In the genomic region with DNA sequence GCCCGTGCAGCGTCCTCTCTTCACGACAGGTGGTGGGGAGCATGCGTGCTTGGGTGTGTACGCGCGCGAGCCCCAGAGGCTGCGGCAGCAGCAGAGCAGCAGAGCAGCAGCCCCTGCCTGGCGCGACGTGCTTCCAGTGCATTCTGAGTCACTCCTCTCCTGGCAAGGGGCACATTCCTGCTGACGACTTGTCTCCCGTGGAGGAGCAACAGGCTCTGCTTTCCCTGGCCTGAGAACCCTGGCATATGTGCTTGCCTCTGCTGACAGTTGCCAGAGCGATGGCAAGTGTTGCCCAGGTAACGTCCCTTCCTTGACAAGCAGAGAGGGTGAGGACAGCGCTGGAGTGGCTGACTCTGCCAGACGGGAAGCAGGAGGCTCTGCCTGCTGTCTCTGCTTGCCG, we compare ENCODE assay signal across 1 cellular context.
TF ChIP-seq lines count a peak whose summit lies in the region.

No MANE protein-coding gene starts in this region.

TF ChIP-seq in IMR-90, 13 proteins besides CTCF, POLR2A, EP300 and RAD21 (continued from another document):
- TF ChIP-seq MAZ (IDR thresholded peaks at IDR 0.05; ENCODE audit: borderline replicate concordance, low read depth, low read length) (peak; percentile 65; the same call in 1 of the 2 replicates), NFE2L2 (IDR thresholded peaks at IDR 0.05; ENCODE audit: low read depth, low read length) (no peak)
